ENCODE assay signal across 9 cellular contexts in the genomic region with DNA sequence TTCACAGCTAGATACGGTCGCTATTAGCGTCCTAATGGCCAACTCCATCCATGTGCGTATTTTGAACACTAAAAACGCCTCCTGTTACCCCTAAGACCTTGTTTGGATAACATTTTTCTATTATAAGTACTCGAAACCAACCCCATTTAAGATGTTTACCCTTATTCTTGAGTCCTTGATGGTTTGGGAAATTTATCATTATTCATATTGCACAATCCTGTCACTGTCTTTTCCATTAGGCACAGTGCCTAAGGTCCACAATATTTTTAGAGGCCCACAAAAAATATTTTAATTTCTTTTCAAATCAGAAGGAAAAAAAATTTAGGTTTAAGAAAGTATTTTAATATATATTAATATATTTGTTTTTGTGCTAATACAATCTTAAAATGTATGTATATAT. TPM values are rescaled to one million over a fixed set of nuclear protein-coding genes. Genes with fewer than 3 reads are reported as not detected.
DNase-seq lines count a peak whose midpoint lies in the region; ATAC-seq, FAIRE-seq and TF ChIP-seq lines count a peak whose summit lies in the region.
"Had no signal": no experiment of that assay in that cellular context is flagged by ENCODE, and none has a peak within 500 bp of the region (broad histone marks: within the 10 kb centered on the region; RNA-seq: fewer than 3 reads in every experiment).

No MANE protein-coding gene starts in this region.

- no peaks in the 10 kb centered on the region for H4K20me1 ChIP-seq in keratinocyte (ENCODE audit: control insufficient read depth, extremely low read depth, insufficient read depth, low read length)

- peak overlapping the region; percentile 82 for H3K4me3 Mint-ChIP-seq in T-helper 2 cell treated with Interferon-gamma antibody and Interleukin-4, amounts not matched to agents 5 μg/mL and 100 μg/mL, for 36 hours

- H3K9ac ChIP-seq in adipocyte (ENCODE audit: low read length), result peak overlapping the region; percentile 98
- H3K9ac ChIP-seq in keratinocyte (ENCODE audit: control insufficient read depth, extremely low read depth, insufficient read depth, low read length), result no peak overlapping the region

- no peaks in the 10 kb centered on the region for H3K79me2 ChIP-seq in keratinocyte (ENCODE audit: control insufficient read depth, insufficient read depth, low read length)

- H2AFZ ChIP-seq in keratinocyte (ENCODE audit: control insufficient read depth, low read length), result no peak overlapping the region

- TF ChIP-seq CTCF in keratinocyte (optimal IDR thresholded peaks at IDR 0.05 in 1 of 3, IDR thresholded peaks at IDR 0.05 in 1 of 3, conservative IDR thresholded peaks at IDR 0.05 in 1 of 3; ENCODE audit: extremely low read depth in 1 of 3, insufficient read depth in 2 of 3, low read length in 3 of 3), result no peak

- ATAC-seq in HG03108 (IDR thresholded peaks at IDR 0.05; ENCODE audit: unreplicated experiment), result no peak

- peak overlapping the region; percentile 77 for H3K4me2 ChIP-seq in keratinocyte (ENCODE audit: control insufficient read depth, extremely low read depth, insufficient read depth, low read depth, low read length)

- H3K9me3 Mint-ChIP-seq in T-helper 2 cell treated with Interferon-gamma antibody and Interleukin-4, amounts not matched to agents 5 μg/mL and 100 μg/mL, for 36 hours, result no peaks in the 10 kb centered on the region

- H3K4me1 ChIP-seq in adipocyte (ENCODE audit: control insufficient read depth, insufficient read depth, low read length), result peaks cover 14% of the 10 kb centered on the region
- H3K4me1 ChIP-seq in keratinocyte (ENCODE audit: control insufficient read depth, extremely low read depth, insufficient read depth, low read length), result peaks cover 7% of the 10 kb centered on the region

- FAIRE-seq in keratinocyte (lab: Jason Lieb, UNC), result no peak

- H3K36me3 Mint-ChIP-seq in T-helper 2 cell treated with Interferon-gamma antibody and Interleukin-4, amounts not matched to agents 5 μg/mL and 100 μg/mL, for 36 hours (ENCODE audit: low read depth), result no peaks in the 10 kb centered on the region

- no peak for DNase-seq in T-helper 2 cell treated with Interferon-gamma antibody and Interleukin-4, amounts not matched to agents 5 μg/mL and 100 μg/mL, for 36 hours (ENCODE audit: low spot score)
- DNase-seq in T-helper 2 cell, result no peak
- no peak for DNase-seq in adipocyte (ENCODE audit: low read depth)
- no peak for DNase-seq in keratinocyte (ENCODE audit: low read depth, low spot score)
- DNase-seq in substantia nigra (lab: John Stamatoyannopoulos, UW), result no peak
- DNase-seq in NCI-H82 treated with DMSO at 0.1 percent for 48 hours (lab: John Stamatoyannopoulos, UW; ENCODE audit: unreplicated experiment), result no peak
- no peak for DNase-seq in NCI-H2227 treated with DMSO at 0.1 percent for 48 hours (lab: John Stamatoyannopoulos, UW)

- peaks cover 62% of the 10 kb centered on the region for H3K27me3 Mint-ChIP-seq in T-helper 2 cell treated with Interferon-gamma antibody and Interleukin-4, amounts not matched to agents 5 μg/mL and 100 μg/mL, for 36 hours (ENCODE audit: low read depth)

- no peak overlapping the region for H3K27ac Mint-ChIP-seq in T-helper 2 cell treated with Interferon-gamma antibody and Interleukin-4, amounts not matched to agents 5 μg/mL and 100 μg/mL, for 36 hours

- H3K27ac ChIP-seq in keratinocyte (ENCODE audit: control insufficient read depth, insufficient read depth, low read length) (no peak overlapping the region), substantia nigra (ENCODE audit: low read depth, low read length, poor library complexity, severe bottlenecking) (peak overlapping the region; percentile 97)

- H3K9me3 ChIP-seq in adipocyte (ENCODE audit: control insufficient read depth, low read length) (no peaks in the 10 kb centered on the region), keratinocyte (ENCODE audit: control insufficient read depth, low read depth, low read length) (no peaks in the 10 kb centered on the region)
- H3K9me3 ChIP-seq: BLaER1 treated with 17β-estradiol and CSF1 and Interleukin-3, amounts not matched to agents 10 nM and 100 nM had no signal

- H3K36me3 ChIP-seq in adipocyte (ENCODE audit: control insufficient read depth, insufficient read depth, low read length, severe bottlenecking) (no peaks in the 10 kb centered on the region), keratinocyte (ENCODE audit: control insufficient read depth in 2 of 2, extremely low read depth in 1 of 2, insufficient read depth in 2 of 2, low read length in 2 of 2) (no peaks in the 10 kb centered on the region)
- H3K36me3 ChIP-seq: BLaER1 treated with 17β-estradiol and CSF1 and Interleukin-3, amounts not matched to agents 10 nM and 100 nM had no signal

- H3K4me3 ChIP-seq in adipocyte (ENCODE audit: low read length) (peak overlapping the region; percentile 95), keratinocyte (ENCODE audit: control insufficient read depth in 2 of 3, extremely low read depth in 1 of 3, insufficient read depth in 2 of 3, low read depth in 1 of 3, low read length in 3 of 3) (peak overlapping the region in 1 of 3 experiments; percentile 68)

- peaks cover 9% of the 10 kb centered on the region for H3K4me1 Mint-ChIP-seq in T-helper 2 cell treated with Interferon-gamma antibody and Interleukin-4, amounts not matched to agents 5 μg/mL and 100 μg/mL, for 36 hours (ENCODE audit: low read depth)

- no peaks in the 10 kb centered on the region for H3K9me1 ChIP-seq in keratinocyte (ENCODE audit: control insufficient read depth, extremely low read depth, insufficient read depth, low read length)

- no peaks in the 10 kb centered on the region for H3K27me3 ChIP-seq in adipocyte (replicated peaks; ENCODE audit: control insufficient read depth, insufficient read depth, low read length)
- peaks cover 14% of the 10 kb centered on the region for H3K27me3 ChIP-seq in keratinocyte (ENCODE audit: control insufficient read depth, extremely low read depth, insufficient read depth, low read length)

- dilution Hi-C loops in keratinocyte (cut with MboI; ENCODE audit: extremely low pct_ligation_motif_present, low sequenced_read_pairs), result no loop called here

RNA-seq across cellular contexts. Expression of a gene that starts 1.3 kb away (rescaled TPM):
- polyA plus RNA-seq in keratinocyte, result 1.00 to 1.1 TPM (median 1.0 TPM) in 3 replicates
- 0.24 TPM for polyA plus RNA-seq in keratinocyte (2011; ENCODE audit: low read depth)
- polyA plus RNA-seq in keratinocyte (2011; cell fraction: cytosol; rRNA removed), result 0.40 and 0.90 TPM in 2 replicates
- polyA plus RNA-seq in keratinocyte (2011; cell fraction: nucleus; rRNA removed), result 2.1 and 2.4 TPM in 2 replicates
- polyA plus RNA-seq in keratinocyte (2012; ENCODE audit: low replicate concordance), result 0.48 and 1.1 TPM in 2 replicates
- 1.1 to 4.3 TPM (median 3.8 TPM) in 3 replicates for polyA minus RNA-seq in keratinocyte
- 1.9 TPM for polyA minus RNA-seq in keratinocyte (2011; cell fraction: cytosol; rRNA and poly(A)+ RNA removed)
- polyA minus RNA-seq in keratinocyte (2011; cell fraction: nucleus; rRNA and poly(A)+ RNA removed), result 5.4 and 10.6 TPM in 2 replicates
